In the genomic region with DNA sequence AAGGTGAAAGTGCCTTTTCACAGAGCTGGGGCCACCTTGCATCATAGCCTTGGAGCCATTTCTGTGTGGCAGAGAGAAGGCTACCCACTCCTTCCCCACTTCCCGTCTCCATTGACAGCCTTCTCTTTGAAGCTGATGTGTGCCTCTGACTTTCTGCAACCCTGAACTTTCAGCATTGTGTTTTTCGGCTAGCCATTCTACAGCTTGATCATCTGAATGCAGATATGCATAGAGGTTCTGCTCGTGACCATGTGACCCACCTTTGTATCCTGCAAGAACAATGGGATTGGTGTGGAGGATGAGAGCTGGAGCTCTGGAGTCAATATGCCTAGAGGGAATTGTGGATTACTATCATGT, we compare ENCODE assay signal across 2 cellular contexts.
TF ChIP-seq lines count a peak whose summit lies in the region.

No MANE protein-coding gene starts in this region.

TF ChIP-seq in GM23338, 12 proteins besides CTCF, POLR2A, EP300 and RAD21:
- no peak for TF ChIP-seq ZNF114 (CRISPR knock-in tag; IDR thresholded peaks at IDR 0.05)
- TF ChIP-seq STAT1 (IDR thresholded peaks at IDR 0.05; ENCODE audit: unreplicated experiment) = no peak
- TF ChIP-seq CREB1 (CRISPR knock-in tag; IDR thresholded peaks at IDR 0.05; ENCODE audit: low read depth) = no peak
- TF ChIP-seq, protein P1, sequence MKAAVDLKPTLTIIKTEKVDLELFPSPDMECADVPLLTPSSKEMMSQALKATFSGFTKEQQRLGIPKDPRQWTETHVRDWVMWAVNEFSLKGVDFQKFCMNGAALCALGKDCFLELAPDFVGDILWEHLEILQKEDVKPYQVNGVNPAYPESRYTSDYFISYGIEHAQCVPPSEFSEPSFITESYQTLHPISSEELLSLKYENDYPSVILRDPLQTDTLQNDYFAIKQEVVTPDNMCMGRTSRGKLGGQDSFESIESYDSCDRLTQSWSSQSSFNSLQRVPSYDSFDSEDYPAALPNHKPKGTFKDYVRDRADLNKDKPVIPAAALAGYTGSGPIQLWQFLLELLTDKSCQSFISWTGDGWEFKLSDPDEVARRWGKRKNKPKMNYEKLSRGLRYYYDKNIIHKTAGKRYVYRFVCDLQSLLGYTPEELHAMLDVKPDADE (IDR thresholded peaks at IDR 0.05) = no peak
- TF ChIP-seq ZNF331 (CRISPR knock-in tag; IDR thresholded peaks at IDR 0.05; ENCODE audit: low read depth) = no peak
- TF ChIP-seq NANOG (IDR thresholded peaks at IDR 0.05; ENCODE audit: borderline replicate concordance) = no peak
- TF ChIP-seq, protein P2, sequence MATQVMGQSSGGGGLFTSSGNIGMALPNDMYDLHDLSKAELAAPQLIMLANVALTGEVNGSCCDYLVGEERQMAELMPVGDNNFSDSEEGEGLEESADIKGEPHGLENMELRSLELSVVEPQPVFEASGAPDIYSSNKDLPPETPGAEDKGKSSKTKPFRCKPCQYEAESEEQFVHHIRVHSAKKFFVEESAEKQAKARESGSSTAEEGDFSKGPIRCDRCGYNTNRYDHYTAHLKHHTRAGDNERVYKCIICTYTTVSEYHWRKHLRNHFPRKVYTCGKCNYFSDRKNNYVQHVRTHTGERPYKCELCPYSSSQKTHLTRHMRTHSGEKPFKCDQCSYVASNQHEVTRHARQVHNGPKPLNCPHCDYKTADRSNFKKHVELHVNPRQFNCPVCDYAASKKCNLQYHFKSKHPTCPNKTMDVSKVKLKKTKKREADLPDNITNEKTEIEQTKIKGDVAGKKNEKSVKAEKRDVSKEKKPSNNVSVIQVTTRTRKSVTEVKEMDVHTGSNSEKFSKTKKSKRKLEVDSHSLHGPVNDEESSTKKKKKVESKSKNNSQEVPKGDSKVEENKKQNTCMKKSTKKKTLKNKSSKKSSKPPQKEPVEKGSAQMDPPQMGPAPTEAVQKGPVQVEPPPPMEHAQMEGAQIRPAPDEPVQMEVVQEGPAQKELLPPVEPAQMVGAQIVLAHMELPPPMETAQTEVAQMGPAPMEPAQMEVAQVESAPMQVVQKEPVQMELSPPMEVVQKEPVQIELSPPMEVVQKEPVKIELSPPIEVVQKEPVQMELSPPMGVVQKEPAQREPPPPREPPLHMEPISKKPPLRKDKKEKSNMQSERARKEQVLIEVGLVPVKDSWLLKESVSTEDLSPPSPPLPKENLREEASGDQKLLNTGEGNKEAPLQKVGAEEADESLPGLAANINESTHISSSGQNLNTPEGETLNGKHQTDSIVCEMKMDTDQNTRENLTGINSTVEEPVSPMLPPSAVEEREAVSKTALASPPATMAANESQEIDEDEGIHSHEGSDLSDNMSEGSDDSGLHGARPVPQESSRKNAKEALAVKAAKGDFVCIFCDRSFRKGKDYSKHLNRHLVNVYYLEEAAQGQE (IDR thresholded peaks at IDR 0.05; ENCODE audit: unreplicated experiment) = no peak
- TF ChIP-seq, protein P3, sequence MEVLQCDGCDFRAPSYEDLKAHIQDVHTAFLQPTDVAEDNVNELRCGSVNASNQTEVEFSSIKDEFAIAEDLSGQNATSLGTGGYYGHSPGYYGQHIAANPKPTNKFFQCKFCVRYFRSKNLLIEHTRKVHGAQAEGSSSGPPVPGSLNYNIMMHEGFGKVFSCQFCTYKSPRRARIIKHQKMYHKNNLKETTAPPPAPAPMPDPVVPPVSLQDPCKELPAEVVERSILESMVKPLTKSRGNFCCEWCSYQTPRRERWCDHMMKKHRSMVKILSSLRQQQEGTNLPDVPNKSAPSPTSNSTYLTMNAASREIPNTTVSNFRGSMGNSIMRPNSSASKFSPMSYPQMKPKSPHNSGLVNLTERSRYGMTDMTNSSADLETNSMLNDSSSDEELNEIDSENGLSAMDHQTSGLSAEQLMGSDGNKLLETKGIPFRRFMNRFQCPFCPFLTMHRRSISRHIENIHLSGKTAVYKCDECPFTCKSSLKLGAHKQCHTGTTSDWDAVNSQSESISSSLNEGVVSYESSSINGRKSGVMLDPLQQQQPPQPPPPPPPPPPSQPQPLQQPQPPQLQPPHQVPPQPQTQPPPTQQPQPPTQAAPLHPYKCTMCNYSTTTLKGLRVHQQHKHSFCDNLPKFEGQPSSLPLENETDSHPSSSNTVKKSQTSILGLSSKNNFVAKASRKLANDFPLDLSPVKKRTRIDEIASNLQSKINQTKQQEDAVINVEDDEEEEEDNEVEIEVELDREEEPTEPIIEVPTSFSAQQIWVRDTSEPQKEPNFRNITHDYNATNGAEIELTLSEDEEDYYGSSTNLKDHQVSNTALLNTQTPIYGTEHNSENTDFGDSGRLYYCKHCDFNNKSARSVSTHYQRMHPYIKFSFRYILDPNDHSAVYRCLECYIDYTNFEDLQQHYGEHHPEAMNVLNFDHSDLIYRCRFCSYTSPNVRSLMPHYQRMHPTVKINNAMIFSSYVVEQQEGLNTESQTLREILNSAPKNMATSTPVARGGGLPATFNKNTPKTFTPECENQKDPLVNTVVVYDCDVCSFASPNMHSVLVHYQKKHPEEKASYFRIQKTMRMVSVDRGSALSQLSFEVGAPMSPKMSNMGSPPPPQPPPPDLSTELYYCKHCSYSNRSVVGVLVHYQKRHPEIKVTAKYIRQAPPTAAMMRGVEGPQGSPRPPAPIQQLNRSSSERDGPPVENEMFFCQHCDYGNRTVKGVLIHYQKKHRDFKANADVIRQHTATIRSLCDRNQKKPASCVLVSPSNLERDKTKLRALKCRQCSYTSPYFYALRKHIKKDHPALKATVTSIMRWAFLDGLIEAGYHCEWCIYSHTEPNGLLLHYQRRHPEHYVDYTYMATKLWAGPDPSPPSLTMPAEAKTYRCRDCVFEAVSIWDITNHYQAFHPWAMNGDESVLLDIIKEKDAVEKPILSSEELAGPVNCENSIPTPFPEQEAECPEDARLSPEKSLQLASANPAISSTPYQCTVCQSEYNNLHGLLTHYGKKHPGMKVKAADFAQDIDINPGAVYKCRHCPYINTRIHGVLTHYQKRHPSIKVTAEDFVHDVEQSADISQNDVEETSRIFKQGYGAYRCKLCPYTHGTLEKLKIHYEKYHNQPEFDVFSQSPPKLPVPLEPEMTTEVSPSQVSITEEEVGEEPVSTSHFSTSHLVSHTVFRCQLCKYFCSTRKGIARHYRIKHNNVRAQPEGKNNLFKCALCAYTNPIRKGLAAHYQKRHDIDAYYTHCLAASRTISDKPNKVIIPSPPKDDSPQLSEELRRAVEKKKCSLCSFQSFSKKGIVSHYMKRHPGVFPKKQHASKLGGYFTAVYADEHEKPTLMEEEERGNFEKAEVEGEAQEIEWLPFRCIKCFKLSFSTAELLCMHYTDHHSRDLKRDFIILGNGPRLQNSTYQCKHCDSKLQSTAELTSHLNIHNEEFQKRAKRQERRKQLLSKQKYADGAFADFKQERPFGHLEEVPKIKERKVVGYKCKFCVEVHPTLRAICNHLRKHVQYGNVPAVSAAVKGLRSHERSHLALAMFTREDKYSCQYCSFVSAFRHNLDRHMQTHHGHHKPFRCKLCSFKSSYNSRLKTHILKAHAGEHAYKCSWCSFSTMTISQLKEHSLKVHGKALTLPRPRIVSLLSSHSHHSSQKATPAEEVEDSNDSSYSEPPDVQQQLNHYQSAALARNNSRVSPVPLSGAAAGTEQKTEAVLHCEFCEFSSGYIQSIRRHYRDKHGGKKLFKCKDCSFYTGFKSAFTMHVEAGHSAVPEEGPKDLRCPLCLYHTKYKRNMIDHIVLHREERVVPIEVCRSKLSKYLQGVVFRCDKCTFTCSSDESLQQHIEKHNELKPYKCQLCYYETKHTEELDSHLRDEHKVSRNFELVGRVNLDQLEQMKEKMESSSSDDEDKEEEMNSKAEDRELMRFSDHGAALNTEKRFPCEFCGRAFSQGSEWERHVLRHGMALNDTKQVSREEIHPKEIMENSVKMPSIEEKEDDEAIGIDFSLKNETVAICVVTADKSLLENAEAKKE (CRISPR knock-in tag; IDR thresholded peaks at IDR 0.05) = no peak
- no peak for TF ChIP-seq POLR2AphosphoS5 (IDR thresholded peaks at IDR 0.05; ENCODE audit: low read depth)

TF ChIP-seq in H1, 55 proteins besides CTCF, POLR2A, EP300 and RAD21:
- no peak for TF ChIP-seq POU5F1 (IDR thresholded peaks at IDR 0.05; ENCODE audit: low read depth, low read length)
- no peak for TF ChIP-seq BRCA1 (IDR thresholded peaks at IDR 0.05; ENCODE audit: low read depth, low read length)
- no peak for TF ChIP-seq RBBP5 (IDR thresholded peaks at IDR 0.05; ENCODE audit: borderline replicate concordance, low read depth, low read length)
- no peak for TF ChIP-seq JUND (IDR thresholded peaks at IDR 0.05; ENCODE audit: low read length)
- TF ChIP-seq EZH2 (IDR thresholded peaks at IDR 0.05; ENCODE audit: low read depth, low read length, severe bottlenecking) = no peak
- TF ChIP-seq SUZ12 (IDR thresholded peaks at IDR 0.05; ENCODE audit: low read length) = no peak
- no peak for TF ChIP-seq CTBP2 (IDR thresholded peaks at IDR 0.05; ENCODE audit: borderline replicate concordance, insufficient read depth, insufficient read length, low read length)
- TF ChIP-seq TCF12 (IDR thresholded peaks at IDR 0.05; ENCODE audit: low read depth, low read length) = no peak
TF ChIP-seq in H1: peak in this region for 0.
